1 cellular context compared by ENCODE assay signal in the genomic region with DNA sequence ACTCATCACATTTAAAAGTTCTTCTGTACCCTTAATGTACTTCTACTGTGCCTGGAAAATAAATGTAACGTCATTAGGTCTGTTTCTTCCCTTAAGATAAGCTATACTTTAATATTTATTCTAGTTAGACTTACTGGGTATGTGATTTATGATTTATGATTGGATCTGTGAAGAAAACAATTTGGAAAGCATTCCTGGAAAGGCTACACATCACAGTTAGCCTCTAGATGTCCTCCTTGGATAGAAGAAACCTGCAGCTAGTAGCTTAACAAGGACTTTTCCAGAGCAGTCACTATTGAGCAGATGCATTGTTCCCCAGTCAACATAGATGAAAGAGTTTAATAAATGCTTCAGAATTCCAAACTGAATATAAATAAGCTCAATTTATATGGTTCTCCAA.
TF ChIP-seq lines count a peak whose summit lies in the region.

No MANE protein-coding gene starts in this region.

TF ChIP-seq in K562, 482 proteins besides CTCF, POLR2A, EP300 and RAD21:
- TF ChIP-seq, protein P1, sequence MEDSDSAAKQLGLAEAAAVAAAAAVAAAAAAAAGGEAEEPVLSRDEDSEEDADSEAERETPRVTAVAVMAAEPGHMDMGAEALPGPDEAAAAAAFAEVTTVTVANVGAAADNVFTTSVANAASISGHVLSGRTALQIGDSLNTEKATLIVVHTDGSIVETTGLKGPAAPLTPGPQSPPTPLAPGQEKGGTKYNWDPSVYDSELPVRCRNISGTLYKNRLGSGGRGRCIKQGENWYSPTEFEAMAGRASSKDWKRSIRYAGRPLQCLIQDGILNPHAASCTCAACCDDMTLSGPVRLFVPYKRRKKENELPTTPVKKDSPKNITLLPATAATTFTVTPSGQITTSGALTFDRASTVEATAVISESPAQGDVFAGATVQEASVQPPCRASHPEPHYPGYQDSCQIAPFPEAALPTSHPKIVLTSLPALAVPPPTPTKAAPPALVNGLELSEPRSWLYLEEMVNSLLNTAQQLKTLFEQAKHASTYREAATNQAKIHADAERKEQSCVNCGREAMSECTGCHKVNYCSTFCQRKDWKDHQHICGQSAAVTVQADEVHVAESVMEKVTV (CRISPR knock-in tag; IDR thresholded peaks at IDR 0.05), result peak; percentile 64
- TF ChIP-seq, protein P2, sequence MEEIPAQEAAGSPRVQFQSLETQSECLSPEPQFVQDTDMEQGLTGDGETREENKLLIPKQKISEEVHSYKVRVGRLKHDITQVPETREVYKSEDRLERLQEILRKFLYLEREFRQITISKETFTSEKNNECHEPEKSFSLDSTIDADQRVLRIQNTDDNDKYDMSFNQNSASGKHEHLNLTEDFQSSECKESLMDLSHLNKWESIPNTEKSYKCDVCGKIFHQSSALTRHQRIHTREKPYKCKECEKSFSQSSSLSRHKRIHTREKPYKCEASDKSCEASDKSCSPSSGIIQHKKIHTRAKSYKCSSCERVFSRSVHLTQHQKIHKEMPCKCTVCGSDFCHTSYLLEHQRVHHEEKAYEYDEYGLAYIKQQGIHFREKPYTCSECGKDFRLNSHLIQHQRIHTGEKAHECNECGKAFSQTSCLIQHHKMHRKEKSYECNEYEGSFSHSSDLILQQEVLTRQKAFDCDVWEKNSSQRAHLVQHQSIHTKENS (CRISPR knock-in tag; IDR thresholded peaks at IDR 0.05), result no peak
- no peak for TF ChIP-seq SREBF2 (CRISPR knock-in tag; IDR thresholded peaks at IDR 0.05)
- TF ChIP-seq, protein P3, sequence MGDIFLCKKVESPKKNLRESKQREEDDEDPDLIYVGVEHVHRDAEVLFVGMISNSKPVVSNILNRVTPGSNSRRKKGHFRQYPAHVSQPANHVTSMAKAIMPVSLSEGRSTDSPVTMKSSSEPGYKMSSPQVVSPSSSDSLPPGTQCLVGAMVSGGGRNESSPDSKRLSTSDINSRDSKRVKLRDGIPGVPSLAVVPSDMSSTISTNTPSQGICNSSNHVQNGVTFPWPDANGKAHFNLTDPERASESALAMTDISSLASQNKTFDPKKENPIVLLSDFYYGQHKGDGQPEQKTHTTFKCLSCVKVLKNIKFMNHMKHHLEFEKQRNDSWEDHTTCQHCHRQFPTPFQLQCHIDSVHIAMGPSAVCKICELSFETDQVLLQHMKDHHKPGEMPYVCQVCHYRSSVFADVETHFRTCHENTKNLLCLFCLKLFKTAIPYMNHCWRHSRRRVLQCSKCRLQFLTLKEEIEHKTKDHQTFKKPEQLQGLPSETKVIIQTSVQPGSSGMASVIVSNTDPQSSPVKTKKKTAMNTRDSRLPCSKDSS (IDR thresholded peaks at IDR 0.05; ENCODE audit: low read depth, partially characterized antibody), result no peak
- peak; percentile 48 for TF ChIP-seq SMC3 (conservative IDR thresholded peaks at IDR 0.05; ENCODE audit: insufficient read depth, low read depth, low read length)
- TF ChIP-seq, protein P4, sequence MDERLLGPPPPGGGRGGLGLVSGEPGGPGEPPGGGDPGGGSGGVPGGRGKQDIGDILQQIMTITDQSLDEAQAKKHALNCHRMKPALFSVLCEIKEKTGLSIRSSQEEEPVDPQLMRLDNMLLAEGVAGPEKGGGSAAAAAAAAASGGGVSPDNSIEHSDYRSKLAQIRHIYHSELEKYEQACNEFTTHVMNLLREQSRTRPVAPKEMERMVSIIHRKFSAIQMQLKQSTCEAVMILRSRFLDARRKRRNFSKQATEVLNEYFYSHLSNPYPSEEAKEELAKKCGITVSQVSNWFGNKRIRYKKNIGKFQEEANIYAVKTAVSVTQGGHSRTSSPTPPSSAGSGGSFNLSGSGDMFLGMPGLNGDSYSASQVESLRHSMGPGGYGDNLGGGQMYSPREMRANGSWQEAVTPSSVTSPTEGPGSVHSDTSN (CRISPR knock-in tag; IDR thresholded peaks at IDR 0.05; ENCODE audit: low read depth), result no peak
- TF ChIP-seq, protein P4 (tag; conservative IDR thresholded peaks at IDR 0.05; ENCODE audit: low read depth), result peak; percentile 72
- TF ChIP-seq, protein P5, sequence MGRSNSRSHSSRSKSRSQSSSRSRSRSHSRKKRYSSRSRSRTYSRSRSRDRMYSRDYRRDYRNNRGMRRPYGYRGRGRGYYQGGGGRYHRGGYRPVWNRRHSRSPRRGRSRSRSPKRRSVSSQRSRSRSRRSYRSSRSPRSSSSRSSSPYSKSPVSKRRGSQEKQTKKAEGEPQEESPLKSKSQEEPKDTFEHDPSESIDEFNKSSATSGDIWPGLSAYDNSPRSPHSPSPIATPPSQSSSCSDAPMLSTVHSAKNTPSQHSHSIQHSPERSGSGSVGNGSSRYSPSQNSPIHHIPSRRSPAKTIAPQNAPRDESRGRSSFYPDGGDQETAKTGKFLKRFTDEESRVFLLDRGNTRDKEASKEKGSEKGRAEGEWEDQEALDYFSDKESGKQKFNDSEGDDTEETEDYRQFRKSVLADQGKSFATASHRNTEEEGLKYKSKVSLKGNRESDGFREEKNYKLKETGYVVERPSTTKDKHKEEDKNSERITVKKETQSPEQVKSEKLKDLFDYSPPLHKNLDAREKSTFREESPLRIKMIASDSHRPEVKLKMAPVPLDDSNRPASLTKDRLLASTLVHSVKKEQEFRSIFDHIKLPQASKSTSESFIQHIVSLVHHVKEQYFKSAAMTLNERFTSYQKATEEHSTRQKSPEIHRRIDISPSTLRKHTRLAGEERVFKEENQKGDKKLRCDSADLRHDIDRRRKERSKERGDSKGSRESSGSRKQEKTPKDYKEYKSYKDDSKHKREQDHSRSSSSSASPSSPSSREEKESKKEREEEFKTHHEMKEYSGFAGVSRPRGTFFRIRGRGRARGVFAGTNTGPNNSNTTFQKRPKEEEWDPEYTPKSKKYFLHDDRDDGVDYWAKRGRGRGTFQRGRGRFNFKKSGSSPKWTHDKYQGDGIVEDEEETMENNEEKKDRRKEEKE (IDR thresholded peaks at IDR 0.05; ENCODE audit: borderline replicate concordance in 1 of 2, control insufficient read depth in 1 of 2, low read depth in 2 of 2, low read length in 1 of 2), result no peak
- peak; percentile 60; the same call in 1 of the 2 replicates for TF ChIP-seq ARID2 (IDR thresholded peaks at IDR 0.05)
- TF ChIP-seq, protein P6, sequence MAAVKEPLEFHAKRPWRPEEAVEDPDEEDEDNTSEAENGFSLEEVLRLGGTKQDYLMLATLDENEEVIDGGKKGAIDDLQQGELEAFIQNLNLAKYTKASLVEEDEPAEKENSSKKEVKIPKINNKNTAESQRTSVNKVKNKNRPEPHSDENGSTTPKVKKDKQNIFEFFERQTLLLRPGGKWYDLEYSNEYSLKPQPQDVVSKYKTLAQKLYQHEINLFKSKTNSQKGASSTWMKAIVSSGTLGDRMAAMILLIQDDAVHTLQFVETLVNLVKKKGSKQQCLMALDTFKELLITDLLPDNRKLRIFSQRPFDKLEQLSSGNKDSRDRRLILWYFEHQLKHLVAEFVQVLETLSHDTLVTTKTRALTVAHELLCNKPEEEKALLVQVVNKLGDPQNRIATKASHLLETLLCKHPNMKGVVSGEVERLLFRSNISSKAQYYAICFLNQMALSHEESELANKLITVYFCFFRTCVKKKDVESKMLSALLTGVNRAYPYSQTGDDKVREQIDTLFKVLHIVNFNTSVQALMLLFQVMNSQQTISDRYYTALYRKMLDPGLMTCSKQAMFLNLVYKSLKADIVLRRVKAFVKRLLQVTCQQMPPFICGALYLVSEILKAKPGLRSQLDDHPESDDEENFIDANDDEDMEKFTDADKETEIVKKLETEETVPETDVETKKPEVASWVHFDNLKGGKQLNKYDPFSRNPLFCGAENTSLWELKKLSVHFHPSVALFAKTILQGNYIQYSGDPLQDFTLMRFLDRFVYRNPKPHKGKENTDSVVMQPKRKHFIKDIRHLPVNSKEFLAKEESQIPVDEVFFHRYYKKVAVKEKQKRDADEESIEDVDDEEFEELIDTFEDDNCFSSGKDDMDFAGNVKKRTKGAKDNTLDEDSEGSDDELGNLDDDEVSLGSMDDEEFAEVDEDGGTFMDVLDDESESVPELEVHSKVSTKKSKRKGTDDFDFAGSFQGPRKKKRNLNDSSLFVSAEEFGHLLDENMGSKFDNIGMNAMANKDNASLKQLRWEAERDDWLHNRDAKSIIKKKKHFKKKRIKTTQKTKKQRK (IDR thresholded peaks at IDR 0.05; ENCODE audit: borderline replicate concordance, low read depth, low read length), result no peak
- TF ChIP-seq OTX1 (CRISPR knock-in tag; IDR thresholded peaks at IDR 0.05), result no peak
- peak; percentile 57 for TF ChIP-seq MEIS2 (IDR thresholded peaks at IDR 0.05; ENCODE audit: partially characterized antibody)
- no peak for TF ChIP-seq TGIF2 (CRISPR knock-in tag; IDR thresholded peaks at IDR 0.05)
- TF ChIP-seq ZNF41 (CRISPR knock-in tag; conservative IDR thresholded peaks at IDR 0.05), result no peak
- TF ChIP-seq, protein P7, sequence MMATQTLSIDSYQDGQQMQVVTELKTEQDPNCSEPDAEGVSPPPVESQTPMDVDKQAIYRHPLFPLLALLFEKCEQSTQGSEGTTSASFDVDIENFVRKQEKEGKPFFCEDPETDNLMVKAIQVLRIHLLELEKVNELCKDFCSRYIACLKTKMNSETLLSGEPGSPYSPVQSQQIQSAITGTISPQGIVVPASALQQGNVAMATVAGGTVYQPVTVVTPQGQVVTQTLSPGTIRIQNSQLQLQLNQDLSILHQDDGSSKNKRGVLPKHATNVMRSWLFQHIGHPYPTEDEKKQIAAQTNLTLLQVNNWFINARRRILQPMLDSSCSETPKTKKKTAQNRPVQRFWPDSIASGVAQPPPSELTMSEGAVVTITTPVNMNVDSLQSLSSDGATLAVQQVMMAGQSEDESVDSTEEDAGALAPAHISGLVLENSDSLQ (IDR thresholded peaks at IDR 0.05), result peak; percentile 49; the same call in 1 of the 2 replicates
- TF ChIP-seq L3MBTL2 (IDR thresholded peaks at IDR 0.05), result no peak
- TF ChIP-seq ZNF212 (CRISPR knock-in tag; IDR thresholded peaks at IDR 0.05), result no peak
